In genomic region chr12:93468008-93468371, GRCh38 we compare ENCODE assay signal across 8 cellular contexts. TPM values are rescaled to one million over a fixed set of nuclear protein-coding genes. Genes with fewer than 3 reads are reported as not detected.
DNase-seq lines count a peak whose midpoint lies in the region; ATAC-seq and TF ChIP-seq lines count a peak whose summit lies in the region.

No MANE protein-coding gene starts in this region.

- H3K27me3 Mint-ChIP-seq in activated CD4-positive, alpha-beta T cell treated with anti-CD3 and anti-CD28 coated beads for 36 hours = no peaks in the 10 kb centered on the region
- no peaks in the 10 kb centered on the region for H3K27me3 Mint-ChIP-seq in stimulated activated memory B cell treated with anti-CD40 and anti-IgM and Interleukin-4, amounts not matched to agents 10 μg/mL and 1 μg/mL and 100 μg/mL, for 72 hours

- no peaks in the 10 kb centered on the region for H3K9me3 Mint-ChIP-seq in activated CD4-positive, alpha-beta T cell treated with anti-CD3 and anti-CD28 coated beads for 36 hours (ENCODE audit: low read depth)
- H3K9me3 Mint-ChIP-seq in stimulated activated memory B cell treated with anti-CD40 and anti-IgM and Interleukin-4, amounts not matched to agents 10 μg/mL and 1 μg/mL and 100 μg/mL, for 72 hours = no peaks in the 10 kb centered on the region

- H3K4me3 Mint-ChIP-seq in activated CD4-positive, alpha-beta T cell treated with anti-CD3 and anti-CD28 coated beads for 36 hours = peak overlapping the region; percentile 95
- H3K4me3 Mint-ChIP-seq in stimulated activated memory B cell treated with anti-CD40 and anti-IgM and Interleukin-4, amounts not matched to agents 10 μg/mL and 1 μg/mL and 100 μg/mL, for 72 hours = peak overlapping the region; percentile 90

- H3K9me3 ChIP-seq in right atrium auricular region = no peaks in the 10 kb centered on the region

- peaks cover 18% of the 10 kb centered on the region for H3K36me3 Mint-ChIP-seq in activated CD4-positive, alpha-beta T cell treated with anti-CD3 and anti-CD28 coated beads for 36 hours (ENCODE audit: low read depth)
- H3K36me3 Mint-ChIP-seq in stimulated activated memory B cell treated with anti-CD40 and anti-IgM and Interleukin-4, amounts not matched to agents 10 μg/mL and 1 μg/mL and 100 μg/mL, for 72 hours = peaks cover 14% of the 10 kb centered on the region

- peaks cover 29% of the 10 kb centered on the region for H3K4me1 Mint-ChIP-seq in activated CD4-positive, alpha-beta T cell treated with anti-CD3 and anti-CD28 coated beads for 36 hours
- H3K4me1 Mint-ChIP-seq in stimulated activated memory B cell treated with anti-CD40 and anti-IgM and Interleukin-4, amounts not matched to agents 10 μg/mL and 1 μg/mL and 100 μg/mL, for 72 hours = peaks cover 33% of the 10 kb centered on the region

- POLR2A ChIA-PET in activated CD4-positive, alpha-beta T cell treated with anti-CD3 and anti-CD28 coated beads for 36 hours (lab: Charles Lee) = interaction anchor here (0.6 kb wide), 1 partner anchor 34 kb away, joined by 4 read pairs; no protein-coding TSS in a partner anchor

- H3K27ac Mint-ChIP-seq in activated CD4-positive, alpha-beta T cell treated with anti-CD3 and anti-CD28 coated beads for 36 hours = peak overlapping the region; percentile 93
- H3K27ac Mint-ChIP-seq in stimulated activated memory B cell treated with anti-CD40 and anti-IgM and Interleukin-4, amounts not matched to agents 10 μg/mL and 1 μg/mL and 100 μg/mL, for 72 hours = peak overlapping the region; percentile 94

- peak overlapping the region; percentile 60 to 73 for H3K4me3 ChIP-seq in right atrium auricular region

- DNase-seq in activated CD4-positive, alpha-beta T cell treated with anti-CD3 and anti-CD28 coated beads for 36 hours = no peak
- DNase-seq in activated CD4-positive, alpha-beta T cell treated with anti-CD3 and anti-CD28 coated beads, Interleukin-2, amount 50 U/mL, for 4 hours = no peak
- DNase-seq in right atrium auricular region (ENCODE audit: low spot score) (no peak), superior temporal gyrus (ENCODE audit: extremely low spot score) (no peak)
- no peak for DNase-seq in stimulated activated CD4-positive, alpha-beta T cell treated with anti-CD3 and anti-CD28 coated beads, Interleukin-4, amount 100 ng/mL, for 4 hours

- intact Hi-C loops in activated CD4-positive, alpha-beta T cell treated with anti-CD3 and anti-CD28 coated beads for 36 hours (cut with DNase I, micrococcal nuclease) = loop anchor here in 1 of 2 experiments (10.0 kb wide), 1 partner anchor 797 kb away; no protein-coding TSS in a partner anchor

- TF ChIP-seq CTCF in VCaP (conservative IDR thresholded peaks at IDR 0.05) (no peak), right atrium auricular region (IDR thresholded peaks at IDR 0.05) (no peak)

- peak overlapping the region; percentile 82 for H3K27ac ChIP-seq in VCaP
- peak overlapping the region; percentile 77 to 93 for H3K27ac ChIP-seq in right atrium auricular region

- H3K4me1 ChIP-seq in right atrium auricular region = peaks cover 0 to 24% of the 10 kb centered on the region in 2 donors

- H3K27me3 ChIP-seq in right atrium auricular region = no peaks in the 10 kb centered on the region

- CTCF ChIA-PET in activated CD4-positive, alpha-beta T cell treated with anti-CD3 and anti-CD28 coated beads for 36 hours (lab: Charles Lee) = interaction anchor here (0.6 to 3.1 kb wide), 8 partner anchors 11 to 634 kb away, joined by 3 to 10 read pairs (median 4); no protein-coding TSS in a partner anchor

- peak; percentile 47 for ATAC-seq in activated CD4-positive, alpha-beta T cell treated with anti-CD3 and anti-CD28 coated beads for 36 hours
- peak; percentile 22 for ATAC-seq in HG02938 (IDR thresholded peaks at IDR 0.05; ENCODE audit: unreplicated experiment)
- peak; percentile 2 for ATAC-seq in stimulated activated memory B cell treated with anti-CD40 and anti-IgM and Interleukin-4, amounts not matched to agents 10 μg/mL and 1 μg/mL and 100 μg/mL, for 72 hours

- no peaks in the 10 kb centered on the region for H3K36me3 ChIP-seq in right atrium auricular region

RNA-seq across cellular contexts. Expression of gene MRPL42, which starts 0.7 kb away (rescaled TPM):
- 10 to 100 TPM; 78.7 to 98.3 TPM for total RNA-seq in activated CD4-positive, alpha-beta T cell treated with anti-CD3 and anti-CD28 coated beads for 36 hours
- 10 to 100 TPM; 33.9 to 57.8 TPM for total RNA-seq in right atrium auricular region

RNA-seq across cellular contexts. Expression of gene UBE2N, which starts 26.2 kb away (rescaled TPM):
- 100 to 1,000 TPM; 186 to 279 TPM for total RNA-seq in activated CD4-positive, alpha-beta T cell treated with anti-CD3 and anti-CD28 coated beads for 36 hours
- 10 to 100 TPM; 30.2 to 41.5 TPM for total RNA-seq in right atrium auricular region

Comparison
In these comparisons a context has a peak if more than half of its experiments do, and no peak if none do; other contexts are left out.
1. RNA of gene UBE2N, which starts 26.2 kb away (total RNA-seq): 186 to 279 TPM in activated CD4-positive, alpha-beta T cell treated with anti-CD3 and anti-CD28 coated beads for 36 hours; 30.2 to 41.5 TPM in right atrium auricular region; every median in the first group is over 4 times any median in the second.
2. Peak in every context shown above with its lines, with median percentiles within 50 percentile points of each other: ATAC-seq.